ENCODE assay signal across 23 cellular contexts in genomic region chr4:160537681-160538080, GRCh38.
"Had no signal": no experiment of that assay in that cellular context is flagged by ENCODE, and none has a peak within 500 bp of the region (broad histone marks: within the 10 kb centered on the region; RNA-seq: fewer than 3 reads in every experiment).

No MANE protein-coding gene starts in this region.

- DNase-seq: islet precursor cell; left ventricle myocardium inferior; mesendoderm; naive thymus-derived CD4-positive, alpha-beta T cell; ovary; retina; right cardiac atrium; stimulated activated CD4-positive, alpha-beta T cell treated with anti-CD3 and anti-CD28 coated beads, Interleukin-12 subunit alpha, Interleukin-12 subunit beta, amount 100 ng/mL, for 4 hours; stimulated activated CD4-positive, alpha-beta T cell treated with anti-CD3 and anti-CD28 coated beads, Interleukin-15, amount 100 ng/mL, for 24 hours; stimulated activated CD4-positive, alpha-beta T cell treated with anti-CD3 and anti-CD28 coated beads, Interleukin-2, amount 100 ng/mL, for 24 hours; stimulated activated CD4-positive, alpha-beta T cell treated with anti-CD3 and anti-CD28 coated beads, Interleukin-4, amount 100 ng/mL, for 1 hour; stimulated activated naive B cell treated with anti-CD40 and anti-IgM and Interleukin-4, amounts not matched to agents 10 μg/mL and 1 μg/mL and 100 μg/mL, for 72 hours; stimulated activated naive CD8-positive, alpha-beta T cell treated with anti-CD3 and anti-CD28 coated beads, Interleukin-15, Interleukin-2, amounts not matched to agents 100 U/mL and 50 U/mL, for 24 hours; stomach; testis; thyroid gland; transverse colon; upper lobe of left lung had no signal

- H3K4me3 ChIP-seq: hepatocyte, left ventricle myocardium inferior, lung, ovary, skin epidermis, stomach, testis, thyroid gland, transverse colon, upper lobe of left lung had no signal

- H2AFZ ChIP-seq: hepatocyte had no signal

- H3K4me1 ChIP-seq: left ventricle myocardium inferior, stomach, testis, thyroid gland, transverse colon, upper lobe of left lung had no signal

- H3K4me2 ChIP-seq: hepatocyte had no signal

- H3K36me3 ChIP-seq: left ventricle myocardium inferior, ovary, stomach, thyroid gland, transverse colon, upper lobe of left lung had no signal

- ATAC-seq: naive thymus-derived CD4-positive, alpha-beta T cell; natural killer cell treated with Interleukin-12 subunit alpha and Interleukin-12 subunit beta and Interleukin-15 and Interleukin-18, amount 100 ng/mL, for 72 hours; right cardiac atrium; sciatic nerve; stimulated activated naive B cell treated with anti-CD40 and anti-IgM and Interleukin-4, amounts not matched to agents 10 μg/mL and 1 μg/mL and 100 μg/mL, for 72 hours; stimulated activated naive CD8-positive, alpha-beta T cell treated with anti-CD3 and anti-CD28 coated beads, Interleukin-15, Interleukin-2, amounts not matched to agents 100 U/mL and 50 U/mL, for 24 hours had no signal

- H3K79me2 ChIP-seq: hepatocyte had no signal

- H3K9me3 ChIP-seq: ovary, stomach, testis, thyroid gland, upper lobe of left lung had no signal

- H3K27ac ChIP-seq: hepatocyte, left ventricle myocardium inferior, ovary, skin epidermis, stomach, testis, thyroid gland, transverse colon, upper lobe of left lung had no signal

- H3K27me3 ChIP-seq: hepatocyte, ovary, stomach, testis, thyroid gland, transverse colon, upper lobe of left lung had no signal
